14 cellular contexts compared by ENCODE assay signal in genomic region chr3:187964759-187965158, GRCh38.
"Had no signal": no experiment of that assay in that cellular context is flagged by ENCODE, and none has a peak within 500 bp of the region (broad histone marks: within the 10 kb centered on the region; RNA-seq: fewer than 3 reads in every experiment).

No MANE protein-coding gene starts in this region.

- H3K4me3 ChIP-seq: adrenal gland, gastroesophageal sphincter, upper lobe of right lung had no signal

- ATAC-seq: natural killer cell had no signal

- H3K27me3 ChIP-seq: adrenal gland, gastroesophageal sphincter, upper lobe of right lung had no signal

- H3K36me3 ChIP-seq: adrenal gland, gastroesophageal sphincter, upper lobe of right lung had no signal

- H3K27ac ChIP-seq: adrenal gland, gastroesophageal sphincter, upper lobe of right lung had no signal

- H3K9me3 ChIP-seq: adrenal gland, gastroesophageal sphincter, upper lobe of right lung had no signal

- DNase-seq: activated CD4-positive, alpha-beta memory T cell treated with anti-CD3 and anti-CD28 coated beads, Interleukin-2, amount 10 ng/mL, durations not matched to agents 7 days and 5 days; activated CD4-positive, alpha-beta T cell treated with anti-CD3 and anti-CD28 coated beads for 4 hours; activated effector memory CD4-positive, alpha-beta T cell treated with anti-CD3 and anti-CD28 coated beads, Interleukin-2, amount 50 U/mL, for 16 hours; activated T-cell treated with anti-CD3 and anti-CD28 coated beads, Interleukin-2, amount 50 U/mL, for 24 hours; adrenal gland; erythroblast; mesendoderm; natural killer cell; posterior cingulate gyrus; right cardiac atrium; small intestine; T-helper 2 cell; upper lobe of right lung had no signal
